In genomic region chr11:83024270-83024854, GRCh38 we compare ENCODE assay signal across 2 cellular contexts.
TF ChIP-seq lines count a peak whose summit lies in the region.

No MANE protein-coding gene starts in this region.

TF ChIP-seq in A549, 52 proteins besides CTCF, POLR2A, EP300 and RAD21:
- TF ChIP-seq FOSL2 (IDR thresholded peaks at IDR 0.05) (no peak), FOSL2 (CRISPR knock-in tag; IDR thresholded peaks at IDR 0.05) (no peak), POLR2AphosphoS2 (conservative IDR thresholded peaks at IDR 0.05; ENCODE audit: low read length) (no peak), CHD4 (IDR thresholded peaks at IDR 0.05; ENCODE audit: borderline replicate concordance) (no peak)

TF ChIP-seq in IMR-90, 13 proteins besides CTCF, POLR2A, EP300 and RAD21 (continued from another document):
- TF ChIP-seq NFE2L2 (IDR thresholded peaks at IDR 0.05; ENCODE audit: low read depth, low read length) (no peak), FOS (IDR thresholded peaks at IDR 0.05; ENCODE audit: low read depth, low read length) (no peak), ELK1 (IDR thresholded peaks at IDR 0.05; ENCODE audit: borderline replicate concordance, low read depth, low read length) (no peak), CHD1 (IDR thresholded peaks at IDR 0.05; ENCODE audit: low read depth, low read length) (no peak), MXI1 (IDR thresholded peaks at IDR 0.05; ENCODE audit: borderline replicate concordance, low read depth, low read length) (no peak), MAFK (IDR thresholded peaks at IDR 0.05; ENCODE audit: low read depth, low read length) (no peak), CEBPB (IDR thresholded peaks at IDR 0.05; ENCODE audit: low read depth, low read length) (no peak)
TF ChIP-seq in IMR-90: peak in this region for 0.
